In genomic region chr19:45477713-45478453, GRCh38 we compare ENCODE assay signal across 8 cellular contexts. TPM values are rescaled to one million over a fixed set of nuclear protein-coding genes. Genes with fewer than 3 reads are reported as not detected.
DNase-seq lines count a peak whose midpoint lies in the region; ATAC-seq lines count a peak whose summit lies in the region.

No MANE protein-coding gene starts in this region.

- H3K9me3 ChIP-seq in SJCRH30 (replicated peaks) = no peaks in the 10 kb centered on the region
- H3K9me3 ChIP-seq in effector memory CD4-positive, alpha-beta T cell (ENCODE audit: control insufficient read depth, low read length) = no peaks in the 10 kb centered on the region
- no peaks in the 10 kb centered on the region for H3K9me3 ChIP-seq in neuron (ENCODE audit: low read length)

- no peaks in the 10 kb centered on the region for H3K36me3 ChIP-seq in ACC112 (ENCODE audit: insufficient read depth, low read length)
- no peaks in the 10 kb centered on the region for H3K36me3 ChIP-seq in SJCRH30
- H3K36me3 ChIP-seq in effector memory CD4-positive, alpha-beta T cell (ENCODE audit: control insufficient read depth, insufficient read depth, low read length) = no peaks in the 10 kb centered on the region
- H3K36me3 ChIP-seq in neuron (ENCODE audit: insufficient read depth, low read length) = no peaks in the 10 kb centered on the region

- peak overlapping the region; percentile 93 for H3K27ac ChIP-seq in ACC112 (ENCODE audit: low read depth, low read length)
- H3K27ac ChIP-seq in SJCRH30 = no peak overlapping the region
- H3K27ac ChIP-seq in effector memory CD4-positive, alpha-beta T cell (ENCODE audit: insufficient read depth, low read length, poor library complexity, severe bottlenecking) = peak overlapping the region; percentile 95

- no peak overlapping the region for H2AFZ ChIP-seq in ACC112 (ENCODE audit: low read length, unreplicated experiment)
- no peak overlapping the region for H2AFZ ChIP-seq in neuron (ENCODE audit: low read depth, low read length)

- DNase-seq in SJCRH30 (no peak), germinal center (ENCODE audit: low spot score) (no peak)
- peak in 2 of 3 donors; percentile 38 to 50 for DNase-seq in effector memory CD4-positive, alpha-beta T cell

- H3K79me2 ChIP-seq in ACC112 (ENCODE audit: control insufficient read depth, insufficient read depth, low read length, unreplicated experiment) = no peaks in the 10 kb centered on the region

- H3K4me3 ChIP-seq in ACC112 (ENCODE audit: low read depth, low read length) = peak overlapping the region; percentile 78
- H3K4me3 ChIP-seq in SJCRH30 = peak overlapping the region; percentile 56
- H3K4me3 ChIP-seq in effector memory CD4-positive, alpha-beta T cell (ENCODE audit: insufficient read depth, low read depth, low read length, poor library complexity, severe bottlenecking) = peak overlapping the region; percentile 62
- peak overlapping the region; percentile 59 for H3K4me3 ChIP-seq in neuron (ENCODE audit: low read length)

- no peaks in the 10 kb centered on the region for H3K27me3 ChIP-seq in ACC112 (ENCODE audit: insufficient read depth, low read length)
- H3K27me3 ChIP-seq in SJCRH30 = no peaks in the 10 kb centered on the region
- no peaks in the 10 kb centered on the region for H3K27me3 ChIP-seq in effector memory CD4-positive, alpha-beta T cell (replicated peaks; ENCODE audit: control insufficient read depth, insufficient read depth, low read length, poor library complexity, severe bottlenecking)
- H3K27me3 ChIP-seq in neuron (ENCODE audit: insufficient read depth, low read length) = no peaks in the 10 kb centered on the region

- ATAC-seq in GM21423 (IDR thresholded peaks at IDR 0.05; ENCODE audit: unreplicated experiment) (peak; percentile 22), HG02840 (IDR thresholded peaks at IDR 0.05; ENCODE audit: low FRiP score, unreplicated experiment) (no peak), HG03469 (IDR thresholded peaks at IDR 0.05; ENCODE audit: unreplicated experiment) (no peak)

- peaks cover 3% of the 10 kb centered on the region for H3K4me1 ChIP-seq in ACC112 (ENCODE audit: control insufficient read depth, insufficient read depth, low read length, unreplicated experiment)
- H3K4me1 ChIP-seq in SJCRH30 = peaks cover 4% of the 10 kb centered on the region; the same call in 1 of the 2 replicates
- peaks cover 7% of the 10 kb centered on the region for H3K4me1 ChIP-seq in effector memory CD4-positive, alpha-beta T cell (ENCODE audit: control insufficient read depth, insufficient read depth, low read length, poor library complexity, severe bottlenecking)
- H3K4me1 ChIP-seq in neuron (ENCODE audit: insufficient read depth, low read length) = peaks cover 5% of the 10 kb centered on the region

RNA-seq across cellular contexts. Expression of gene FOSB, which starts 10.1 kb away (rescaled TPM):
- 0.35 and 0.40 TPM in 2 replicates for total RNA-seq in SJCRH30 (2014; rRNA removed; shearing (Covaris generic))

RNA-seq across cellular contexts. Expression of gene RTN2, which starts 19.0 kb away (rescaled TPM):
- 29.3 and 30.9 TPM in 2 replicates for total RNA-seq in SJCRH30 (2014; rRNA removed; shearing (Covaris generic))

RNA-seq across cellular contexts. Expression of gene PPM1N, which starts 20.4 kb away (rescaled TPM):
- total RNA-seq in SJCRH30 (2014; rRNA removed; shearing (Covaris generic)) = 1.0 and 1.4 TPM in 2 replicates

RNA-seq across cellular contexts. Expression of gene VASP, which starts 29.4 kb away (rescaled TPM):
- total RNA-seq in SJCRH30 (2014; rRNA removed; shearing (Covaris generic)) = 43.8 and 48.8 TPM in 2 replicates

RNA-seq across cellular contexts. Expression of gene ERCC1, which starts 54.2 kb away (rescaled TPM):
- 29.7 and 32.3 TPM in 2 replicates for total RNA-seq in SJCRH30 (2014; rRNA removed; shearing (Covaris generic))

Comparison
In these comparisons a context has a peak if more than half of its experiments do, and no peak if none do; other contexts are left out.
1. DNase-seq: peak in effector memory CD4-positive, alpha-beta T cell (2 of 3); none in SJCRH30 (0 of 2) and germinal center (single experiment).
2. Peak in every context shown above with its lines, with median percentiles within 50 percentile points of each other: H3K4me3 ChIP-seq.